Comparison of ENCODE assay signal across 1 cellular context in genomic region chr1:22376546-22376945, GRCh38.
TF ChIP-seq lines count a peak whose summit lies in the region.

No MANE protein-coding gene starts in this region.

TF ChIP-seq in K562, 482 proteins besides CTCF, POLR2A, EP300 and RAD21 (continued from another document):
- no peak for TF ChIP-seq HDAC1 (IDR thresholded peaks at IDR 0.05)
- no peak for TF ChIP-seq PREB (CRISPR knock-in tag; IDR thresholded peaks at IDR 0.05)
